ENCODE assay signal across 11 cellular contexts in the genomic region with DNA sequence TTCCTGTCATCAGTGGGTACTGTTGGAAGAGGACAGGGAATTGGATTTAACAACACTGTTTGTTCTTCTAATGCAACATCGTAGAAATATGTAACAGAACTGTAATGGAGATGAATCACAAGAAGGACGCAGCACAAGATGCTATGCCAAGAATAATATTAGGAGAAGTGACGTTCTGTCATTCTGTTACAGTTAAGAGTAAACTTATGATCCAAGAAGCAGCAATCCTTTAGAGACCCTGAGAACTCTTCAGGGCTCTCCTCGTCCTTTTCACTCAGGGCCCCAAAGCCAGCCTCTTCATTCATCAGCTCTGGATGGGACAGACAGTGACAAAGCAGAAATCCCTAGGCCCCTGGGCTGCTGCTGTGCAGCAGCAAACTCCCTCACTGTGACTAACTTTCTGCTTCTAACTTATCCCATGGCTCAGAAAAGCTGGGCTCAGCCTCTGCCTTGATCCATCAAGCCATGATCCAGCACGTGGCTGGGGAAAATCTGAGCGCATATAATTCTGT. TPM values are rescaled to one million over a fixed set of nuclear protein-coding genes. Genes with fewer than 3 reads are reported as not detected.
A peak's percentile ranks its signal among the peaks of the same experiment; 100 is the strongest.
DNase-seq lines count a peak whose midpoint lies in the region; ATAC-seq, FAIRE-seq and TF ChIP-seq lines count a peak whose summit lies in the region.
"Had no signal": no experiment of that assay in that cellular context is flagged by ENCODE, and none has a peak within 500 bp of the region (broad histone marks: within the 10 kb centered on the region; RNA-seq: fewer than 3 reads in every experiment).

No MANE protein-coding gene starts in this region.

- POLR2A ChIA-PET in endothelial cell of umbilical vein (lab: Charles Lee), result interaction anchor here (1.4 to 1.7 kb wide), 3 partner anchors 9 to 129 kb away, joined by 4 to 7 read pairs (median 4); a partner anchor contains a TSS

- peak; percentile 96 for FAIRE-seq in endothelial cell of umbilical vein (lab: Jason Lieb, UNC)
- FAIRE-seq: GM18507 had no signal

- H2AFZ ChIP-seq in ACC112 (ENCODE audit: low read length, unreplicated experiment) (no peak overlapping the region), endothelial cell of umbilical vein (ENCODE audit: low read depth, low read length) (peak overlapping the region; percentile 23)

- in situ Hi-C loops in G401 (cut with HindIII; ENCODE audit: low sequenced_read_pairs), result no loop called here

- H3K4me3 ChIP-seq in ACC112 (ENCODE audit: low read depth, low read length) (peak overlapping the region; percentile 24; the same call in 1 of the 2 replicates), endothelial cell of umbilical vein (replicated peaks in 1 of 3; ENCODE audit: insufficient read depth in 1 of 3, low read depth in 1 of 3, low read length in 3 of 3) (peak overlapping the region in 1 of 3 experiments; percentile 9), WERI-Rb-1 (ENCODE audit: low read depth, low read length) (no peak overlapping the region)

- H4K20me1 ChIP-seq in endothelial cell of umbilical vein (replicated peaks; ENCODE audit: control insufficient read depth, extremely low read depth, insufficient read depth, low read length), result no peaks in the 10 kb centered on the region

- peak overlapping the region; percentile 56 for H3K4me2 ChIP-seq in endothelial cell of umbilical vein (ENCODE audit: insufficient read depth, low read length)

- intact Hi-C loops in endothelial cell of umbilical vein (cut with micrococcal nuclease), result no loop called here

- BruUV-seq in endothelial cell of umbilical vein (replicated peaks; lab: Mats Ljungman, UMichigan), result TSS peak; percentile 92

- H3K27me3 ChIP-seq in ACC112 (ENCODE audit: insufficient read depth, low read length), result no peaks in the 10 kb centered on the region
- no peaks in the 10 kb centered on the region for H3K27me3 ChIP-seq in endothelial cell of umbilical vein (ENCODE audit: control insufficient read depth in 2 of 2, insufficient read depth in 2 of 2, low read length in 2 of 2)
- no peaks in the 10 kb centered on the region for H3K27me3 ChIP-seq in WERI-Rb-1 (ENCODE audit: insufficient read depth, low read depth, severe bottlenecking)

- CTCF ChIA-PET in endothelial cell of umbilical vein (lab: Charles Lee), result interaction anchor here (1.1 to 3.1 kb wide), 8 partner anchors 8 to 158 kb away, joined by 3 to 18 read pairs (median 5); a partner anchor contains a TSS

- no peaks in the 10 kb centered on the region for H3K36me3 ChIP-seq in ACC112 (ENCODE audit: insufficient read depth, low read length)
- no peaks in the 10 kb centered on the region for H3K36me3 ChIP-seq in endothelial cell of umbilical vein (ENCODE audit: control insufficient read depth in 2 of 2, extremely low read depth in 1 of 2, insufficient read depth in 2 of 2, low read length in 2 of 2)
- H3K36me3 ChIP-seq in WERI-Rb-1, result no peaks in the 10 kb centered on the region

- DNase-seq in M059J (ENCODE audit: low read depth), result peak; percentile 83
- peak; percentile 91 for DNase-seq in endothelial cell of umbilical vein (ENCODE audit: low read depth, low spot score)
- DNase-seq in myocyte (ENCODE audit: low read depth), result peak; percentile 63
- no peak for DNase-seq in G401 (ENCODE audit: low spot score)
- no peak for DNase-seq in activated effector memory CD4-positive, alpha-beta T cell treated with anti-CD3 and anti-CD28 coated beads, Interleukin-2, amount 50 U/mL, for 16 hours
- no peak for DNase-seq in WERI-Rb-1
- DNase-seq: C1 segment of cervical spinal cord had no signal

- peaks cover 41% of the 10 kb centered on the region for H3K4me1 ChIP-seq in ACC112 (ENCODE audit: control insufficient read depth, insufficient read depth, low read length, unreplicated experiment)
- peaks cover 33% of the 10 kb centered on the region for H3K4me1 ChIP-seq in endothelial cell of umbilical vein (ENCODE audit: control insufficient read depth, extremely low read depth, insufficient read depth, low read length)

- peak overlapping the region; percentile 70 for H3K9ac ChIP-seq in endothelial cell of umbilical vein (replicated peaks; ENCODE audit: extremely low read depth, insufficient read depth, low read length)

- peak; percentile 47 for TF ChIP-seq POLR2A in endothelial cell of umbilical vein (IDR thresholded peaks at IDR 0.05; ENCODE audit: low read depth, low read length)

- dilution Hi-C loops in endothelial cell of umbilical vein (cut with MboI; ENCODE audit: extremely low pct_ligation_motif_present, low sequenced_read_pairs), result no loop called here

- no peaks in the 10 kb centered on the region for H3K79me2 ChIP-seq in ACC112 (ENCODE audit: control insufficient read depth, insufficient read depth, low read length, unreplicated experiment)
- no peaks in the 10 kb centered on the region for H3K79me2 ChIP-seq in endothelial cell of umbilical vein (ENCODE audit: control insufficient read depth, insufficient read depth, low read length)

- H3K9me3 ChIP-seq in endothelial cell of umbilical vein (replicated peaks; ENCODE audit: control insufficient read depth, insufficient read depth, low read length) (no peaks in the 10 kb centered on the region), WERI-Rb-1 (ENCODE audit: severe bottlenecking) (no peaks in the 10 kb centered on the region)

- H3K9me1 ChIP-seq in endothelial cell of umbilical vein (replicated peaks; ENCODE audit: control insufficient read depth, extremely low read depth, insufficient read depth, low read length), result no peaks in the 10 kb centered on the region

- H3K27ac ChIP-seq in ACC112 (ENCODE audit: low read depth, low read length), result peak overlapping the region; percentile 96
- H3K27ac ChIP-seq in endothelial cell of umbilical vein (ENCODE audit: insufficient read depth, low read depth, low read length), result peak overlapping the region; percentile 92
- no peak overlapping the region for H3K27ac ChIP-seq in WERI-Rb-1

- no peak for TF ChIP-seq CTCF in endothelial cell of umbilical vein (IDR thresholded peaks at IDR 0.05; ENCODE audit: extremely low read depth in 1 of 2, insufficient read depth in 1 of 2, low read depth in 1 of 2, low read length in 2 of 2)
- no peak for TF ChIP-seq CTCF in WERI-Rb-1 (IDR thresholded peaks at IDR 0.05; ENCODE audit: low read depth, low read length)

- no peak for ATAC-seq in HG03342 (IDR thresholded peaks at IDR 0.05; ENCODE audit: unreplicated experiment)

TF ChIP-seq in endothelial cell of umbilical vein, 7 proteins besides CTCF, POLR2A, EP300 and RAD21:
- TF ChIP-seq POLR2AphosphoS5 (IDR thresholded peaks at IDR 0.05; ENCODE audit: insufficient read depth, low read depth, low read length) (peak; percentile 68), FOS (IDR thresholded peaks at IDR 0.05; ENCODE audit: borderline replicate concordance, insufficient read depth, low read length) (peak; percentile 90), GATA2 (IDR thresholded peaks at IDR 0.05; ENCODE audit: insufficient read depth, insufficient read length, low read depth, low read length) (no peak), JUN (IDR thresholded peaks at IDR 0.05; ENCODE audit: borderline replicate concordance, insufficient read depth, insufficient read length, low read depth) (peak; percentile 82), MYC (IDR thresholded peaks at IDR 0.05; ENCODE audit: low read depth, low read length) (no peak), EZH2 (IDR thresholded peaks at IDR 0.05; ENCODE audit: borderline replicate concordance, low read depth, low read length, severe bottlenecking) (no peak)

RNA-seq across cellular contexts. Expression of a gene that starts 8.7 kb away (rescaled TPM):
- 9.4 and 14.2 TPM in 2 replicates for total RNA-seq in M059J (2014; rRNA removed; shearing (Covaris generic))
- total RNA-seq in endothelial cell of umbilical vein (9.4 and 11.0 TPM in 2 replicates), myocyte (0.56 TPM in 1 of 2 replicates, not detected in the other)
- polyA plus RNA-seq in endothelial cell of umbilical vein, result 12.0 and 16.5 TPM in 2 replicates
- 37.9 and 46.7 TPM in 2 replicates for polyA plus RNA-seq in endothelial cell of umbilical vein (2011; cell fraction: cytosol; rRNA removed)
- 94.3 and 96.8 TPM in 2 replicates for polyA plus RNA-seq in endothelial cell of umbilical vein (2011; cell fraction: nucleus; rRNA removed)
- polyA plus RNA-seq in endothelial cell of umbilical vein (2012), result 44.7 and 75.0 TPM in 2 replicates
- 11.7 and 12.6 TPM in 2 replicates for polyA minus RNA-seq in endothelial cell of umbilical vein
- polyA minus RNA-seq in endothelial cell of umbilical vein (2011; cell fraction: cytosol; rRNA and poly(A)+ RNA removed), result 8.5 TPM
- 34.2 and 34.3 TPM in 2 replicates for polyA minus RNA-seq in endothelial cell of umbilical vein (2011; cell fraction: nucleus; rRNA and poly(A)+ RNA removed)
- 22.7 TPM for polyA plus RNA-seq in myocyte (2012)
- total RNA-seq in G401 (2014; rRNA removed; shearing (Covaris generic)), result not detected in 2 replicates
- total RNA-seq: T-helper 2 cell treated with Interferon-gamma antibody and Interleukin-4, amounts not matched to agents 100 ng/mL and 5 ng/mL, for 36 hours had no signal

Comparison
In these comparisons a context has a peak if more than half of its experiments do, and no peak if none do; other contexts are left out.
1. DNase-seq: peak in M059J (single experiment), endothelial cell of umbilical vein (single experiment) and myocyte (single experiment); none in G401 (single experiment), activated effector memory CD4-positive, alpha-beta T cell treated with anti-CD3 and anti-CD28 coated beads, Interleukin-2, amount 50 U/mL, for 16 hours (single experiment) and WERI-Rb-1 (single experiment).